Comparison of ENCODE assay signal across 15 cellular contexts in genomic region chr13:73816702-73817101, GRCh38.
A peak's percentile ranks its signal among the peaks of the same experiment; 100 is the strongest.
DNase-seq lines count a peak whose midpoint lies in the region; ATAC-seq and TF ChIP-seq lines count a peak whose summit lies in the region.
"Had no signal": no experiment of that assay in that cellular context is flagged by ENCODE, and none has a peak within 500 bp of the region (broad histone marks: within the 10 kb centered on the region; RNA-seq: fewer than 3 reads in every experiment).

No MANE protein-coding gene starts in this region.

- H3K36me3 Mint-ChIP-seq in activated CD8-positive, alpha-beta T cell treated with anti-CD3 and anti-CD28 coated beads for 36 hours (ENCODE audit: low read depth) = peaks cover 21% of the 10 kb centered on the region
- peaks cover 21% of the 10 kb centered on the region for H3K36me3 Mint-ChIP-seq in activated CD8-positive, alpha-beta T cell treated with anti-CD3 and anti-CD28 coated beads, Interleukin-2, amount 10 ng/mL, durations not matched to agents 7 days and 5 days (ENCODE audit: low read depth)

- H3K4me3 Mint-ChIP-seq in activated CD8-positive, alpha-beta T cell treated with anti-CD3 and anti-CD28 coated beads for 36 hours = no peak overlapping the region
- no peak overlapping the region for H3K4me3 Mint-ChIP-seq in activated CD8-positive, alpha-beta T cell treated with anti-CD3 and anti-CD28 coated beads, Interleukin-2, amount 10 ng/mL, durations not matched to agents 7 days and 5 days

- no peak overlapping the region for H3K27ac Mint-ChIP-seq in activated CD8-positive, alpha-beta T cell treated with anti-CD3 and anti-CD28 coated beads for 36 hours
- H3K27ac Mint-ChIP-seq in activated CD8-positive, alpha-beta T cell treated with anti-CD3 and anti-CD28 coated beads, Interleukin-2, amount 10 ng/mL, durations not matched to agents 7 days and 5 days = no peak overlapping the region

- DNase-seq in activated CD8-positive, alpha-beta T cell treated with anti-CD3 and anti-CD28 coated beads for 36 hours = no peak
- DNase-seq in activated CD8-positive, alpha-beta T cell treated with anti-CD3 and anti-CD28 coated beads, Interleukin-2, amount 10 ng/mL, durations not matched to agents 7 days and 5 days = no peak
- peak; percentile 2 for DNase-seq in Daoy (ENCODE audit: low read depth)
- DNase-seq in HT1080 (ENCODE audit: low read depth) = peak; percentile 36
- peak; percentile 88 for DNase-seq in epithelial cell of esophagus (ENCODE audit: low read depth)
- DNase-seq in SKM-1 treated with dmso at 0.1 percent for 144 hours (lab: John Stamatoyannopoulos, UW; ENCODE audit: unreplicated experiment) = no peak
- no peak for DNase-seq in HCEC 1CT
- no peak for DNase-seq in AG08396 (ENCODE audit: low spot score)
- DNase-seq: C1 segment of cervical spinal cord, NCI-H1436 treated with DMSO at 0.1 percent for 48 hours, NCI-H2029 treated with DMSO at 0.1 percent for 48 hours, NCI-H774 had no signal

- TF ChIP-seq CTCF in activated CD8-positive, alpha-beta T cell treated with anti-CD3 and anti-CD28 coated beads for 36 hours (IDR thresholded peaks at IDR 0.05) = no peak
- TF ChIP-seq CTCF in epithelial cell of esophagus (IDR thresholded peaks at IDR 0.05; ENCODE audit: insufficient read depth, low read depth, low read length, missing control alignments) = no peak

- ATAC-seq in activated CD8-positive, alpha-beta T cell treated with anti-CD3 and anti-CD28 coated beads for 36 hours = peak; percentile 34
- no peak for ATAC-seq in activated CD8-positive, alpha-beta T cell treated with anti-CD3 and anti-CD28 coated beads, Interleukin-2, amount 10 ng/mL, durations not matched to agents 7 days and 5 days
- ATAC-seq: A549, Right ventricle myocardium inferior had no signal

- CTCF ChIA-PET in activated CD8-positive, alpha-beta T cell treated with anti-CD3 and anti-CD28 coated beads for 36 hours (lab: Charles Lee) = no interaction called here
- CTCF ChIA-PET in activated CD8-positive, alpha-beta T cell treated with anti-CD3 and anti-CD28 coated beads, Interleukin-2, amount 10 ng/mL, durations not matched to agents 7 days and 5 days (lab: Charles Lee) = no interaction called here

- H3K9me3 Mint-ChIP-seq in activated CD8-positive, alpha-beta T cell treated with anti-CD3 and anti-CD28 coated beads for 36 hours = no peaks in the 10 kb centered on the region
- no peaks in the 10 kb centered on the region for H3K9me3 Mint-ChIP-seq in activated CD8-positive, alpha-beta T cell treated with anti-CD3 and anti-CD28 coated beads, Interleukin-2, amount 10 ng/mL, durations not matched to agents 7 days and 5 days (ENCODE audit: insufficient read depth)

- no peak overlapping the region for H3K4me3 ChIP-seq in epithelial cell of esophagus (ENCODE audit: low read length)
- H3K4me3 ChIP-seq: A549, SK-N-MC had no signal

- H3K27me3 Mint-ChIP-seq in activated CD8-positive, alpha-beta T cell treated with anti-CD3 and anti-CD28 coated beads for 36 hours = no peaks in the 10 kb centered on the region
- H3K27me3 Mint-ChIP-seq in activated CD8-positive, alpha-beta T cell treated with anti-CD3 and anti-CD28 coated beads, Interleukin-2, amount 10 ng/mL, durations not matched to agents 7 days and 5 days (ENCODE audit: low read depth) = no peaks in the 10 kb centered on the region

- POLR2A ChIA-PET in activated CD8-positive, alpha-beta T cell treated with anti-CD3 and anti-CD28 coated beads for 36 hours (lab: Charles Lee) = no interaction called here
- POLR2A ChIA-PET in activated CD8-positive, alpha-beta T cell treated with anti-CD3 and anti-CD28 coated beads, Interleukin-2, amount 10 ng/mL, durations not matched to agents 7 days and 5 days (lab: Charles Lee) = no interaction called here

- intact Hi-C loops in activated CD8-positive, alpha-beta T cell treated with anti-CD3 and anti-CD28 coated beads for 36 hours (cut with micrococcal nuclease) = no loop called here

- H3K4me1 Mint-ChIP-seq in activated CD8-positive, alpha-beta T cell treated with anti-CD3 and anti-CD28 coated beads for 36 hours (ENCODE audit: low read depth) = peaks cover 15% of the 10 kb centered on the region
- peaks cover 5% of the 10 kb centered on the region for H3K4me1 Mint-ChIP-seq in activated CD8-positive, alpha-beta T cell treated with anti-CD3 and anti-CD28 coated beads, Interleukin-2, amount 10 ng/mL, durations not matched to agents 7 days and 5 days (ENCODE audit: low read depth)

Comparison
In these comparisons a context has a peak if more than half of its experiments do, and no peak if none do; other contexts are left out.
1. DNase-seq: peak in Daoy (single experiment), HT1080 (single experiment) and epithelial cell of esophagus (single experiment); none in activated CD8-positive, alpha-beta T cell treated with anti-CD3 and anti-CD28 coated beads for 36 hours (single experiment), activated CD8-positive, alpha-beta T cell treated with anti-CD3 and anti-CD28 coated beads, Interleukin-2, amount 10 ng/mL, durations not matched to agents 7 days and 5 days (single experiment), SKM-1 treated with dmso at 0.1 percent for 144 hours (single experiment), HCEC 1CT (single experiment) and AG08396 (single experiment).